Comparison of ENCODE assay signal across 23 cellular contexts in genomic region chr12:109842021-109842420, GRCh38. TPM values are rescaled to one million over a fixed set of nuclear protein-coding genes. Genes with fewer than 3 reads are reported as not detected.
"Had no signal": no experiment of that assay in that cellular context is flagged by ENCODE, and none has a peak within 500 bp of the region (broad histone marks: within the 10 kb centered on the region; RNA-seq: fewer than 3 reads in every experiment).

No MANE protein-coding gene starts in this region.

- H3K4me3 Mint-ChIP-seq: activated CD4-positive, alpha-beta T cell treated with anti-CD3 and anti-CD28 coated beads for 36 hours; activated CD8-positive, alpha-beta T cell treated with anti-CD3 and anti-CD28 coated beads for 36 hours; activated naive CD4-positive, alpha-beta T cell treated with anti-CD3 and anti-CD28 coated beads, Interleukin-2, amount 10 ng/mL, durations not matched to agents 7 days and 5 days; activated naive CD8-positive, alpha-beta T cell treated with anti-CD3 and anti-CD28 coated beads, Interleukin-2, amount 10 ng/mL, durations not matched to agents 7 days and 5 days; activated T-cell treated with anti-CD3 and anti-CD28 coated beads, Interleukin-2, amount 50 U/mL, for 72 hours; T-helper 17 cell had no signal

- H3K27ac ChIP-seq: adrenal gland, Peyer's patch, VCaP had no signal

- H3K27me3 ChIP-seq: adrenal gland, Peyer's patch had no signal

- H3K27me3 Mint-ChIP-seq: activated CD4-positive, alpha-beta T cell treated with anti-CD3 and anti-CD28 coated beads for 36 hours; activated CD8-positive, alpha-beta T cell treated with anti-CD3 and anti-CD28 coated beads for 36 hours had no signal

- ATAC-seq: activated CD4-positive, alpha-beta T cell treated with anti-CD3 and anti-CD28 coated beads for 36 hours; activated CD8-positive, alpha-beta T cell treated with anti-CD3 and anti-CD28 coated beads for 36 hours; activated T-cell treated with anti-CD3 and anti-CD28 coated beads, Interleukin-2, amount 50 U/mL, for 72 hours; T-helper 17 cell had no signal

- H3K36me3 Mint-ChIP-seq: activated naive CD4-positive, alpha-beta T cell treated with anti-CD3 and anti-CD28 coated beads, Interleukin-2, amount 10 ng/mL, durations not matched to agents 7 days and 5 days; activated naive CD8-positive, alpha-beta T cell treated with anti-CD3 and anti-CD28 coated beads, Interleukin-2, amount 10 ng/mL, durations not matched to agents 7 days and 5 days had no signal

- DNase-seq: activated CD4-positive, alpha-beta T cell treated with anti-CD3 and anti-CD28 coated beads for 36 hours; activated CD4-positive, alpha-beta T cell treated with anti-CD3 and anti-CD28 coated beads, Interleukin-2, amount 50 U/mL, for 1 hour; activated CD8-positive, alpha-beta memory T cell treated with anti-CD3 and anti-CD28 coated beads, Interleukin-2, amount 50 U/mL, for 4 hours; activated CD8-positive, alpha-beta T cell treated with anti-CD3 and anti-CD28 coated beads for 36 hours; activated gamma-delta T cell treated with Interleukin-2 at 50 U/mL for 16 hours; activated naive CD4-positive, alpha-beta T cell treated with anti-CD3 and anti-CD28 coated beads, Interleukin-2, amount 10 ng/mL, durations not matched to agents 7 days and 5 days; activated naive CD8-positive, alpha-beta T cell treated with anti-CD3 and anti-CD28 coated beads, Interleukin-2, amount 10 ng/mL, durations not matched to agents 7 days and 5 days; activated T-cell treated with anti-CD3 and anti-CD28 coated beads, Interleukin-2, amount 50 U/mL, for 72 hours; adrenal gland; anterior cingulate cortex; Kasumi-1; NCI-H1105 treated with DMSO at 0.1 percent for 48 hours; NCI-H146; NCI-H187 treated with DMSO at 0.1 percent for 48 hours; NCI-H2081 treated with DMSO at 0.1 percent for 48 hours; NCI-H446; NCI-H524; Peyer's patch; SHP77 treated with DMSO at 0.1 percent for 48 hours; T-helper 17 cell; T-helper 9 cell had no signal

- H3K27ac Mint-ChIP-seq: activated CD4-positive, alpha-beta T cell treated with anti-CD3 and anti-CD28 coated beads for 36 hours; activated CD8-positive, alpha-beta T cell treated with anti-CD3 and anti-CD28 coated beads for 36 hours; activated naive CD4-positive, alpha-beta T cell treated with anti-CD3 and anti-CD28 coated beads, Interleukin-2, amount 10 ng/mL, durations not matched to agents 7 days and 5 days; activated naive CD8-positive, alpha-beta T cell treated with anti-CD3 and anti-CD28 coated beads, Interleukin-2, amount 10 ng/mL, durations not matched to agents 7 days and 5 days; activated T-cell treated with anti-CD3 and anti-CD28 coated beads, Interleukin-2, amount 50 U/mL, for 72 hours; activated T-helper 2 cell treated with anti-CD3 and anti-CD28 coated beads, Interferon-gamma antibody, Interleukin-2, Interleukin-4, amounts not matched to agents 10 μg/mL and 5 μg/mL and 100 μg/mL, durations not matched to agents 14 hours and 24 hours and 36 hours; T-helper 17 cell had no signal

- H3K36me3 ChIP-seq: adrenal gland, Peyer's patch had no signal

- H3K9me3 Mint-ChIP-seq: activated CD8-positive, alpha-beta T cell treated with anti-CD3 and anti-CD28 coated beads for 36 hours; activated naive CD4-positive, alpha-beta T cell treated with anti-CD3 and anti-CD28 coated beads, Interleukin-2, amount 10 ng/mL, durations not matched to agents 7 days and 5 days; activated naive CD8-positive, alpha-beta T cell treated with anti-CD3 and anti-CD28 coated beads, Interleukin-2, amount 10 ng/mL, durations not matched to agents 7 days and 5 days; activated T-cell treated with anti-CD3 and anti-CD28 coated beads, Interleukin-2, amount 50 U/mL, for 72 hours; activated T-helper 2 cell treated with anti-CD3 and anti-CD28 coated beads, Interferon-gamma antibody, Interleukin-2, Interleukin-4, amounts not matched to agents 10 μg/mL and 5 μg/mL and 100 μg/mL, durations not matched to agents 14 hours and 24 hours and 36 hours had no signal

- H3K4me3 ChIP-seq: adrenal gland, Peyer's patch had no signal

- H3K9me3 ChIP-seq: adrenal gland, Peyer's patch had no signal

RNA-seq across cellular contexts. Expression of gene TRPV4, which starts 8.8 kb away (rescaled TPM):
- total RNA-seq: activated CD4-positive, alpha-beta T cell treated with anti-CD3 and anti-CD28 coated beads for 36 hours; activated CD8-positive, alpha-beta T cell treated with anti-CD3 and anti-CD28 coated beads for 36 hours; activated naive CD8-positive, alpha-beta T cell treated with anti-CD3 and anti-CD28 coated beads, Interleukin-2, amount 10 ng/mL, durations not matched to agents 7 days and 5 days; activated T-cell treated with anti-CD3 and anti-CD28 coated beads, Interleukin-2, amount 50 U/mL, for 72 hours; activated T-helper 2 cell treated with anti-CD3 and anti-CD28 coated beads, Interferon-gamma antibody, Interleukin-2, Interleukin-4, amounts not matched to agents 10 μg/mL and 5 μg/mL and 100 μg/mL, durations not matched to agents 14 hours and 24 hours and 36 hours; T-helper 17 cell had no signal
